ENCODE assay signal across 21 cellular contexts in the genomic region with DNA sequence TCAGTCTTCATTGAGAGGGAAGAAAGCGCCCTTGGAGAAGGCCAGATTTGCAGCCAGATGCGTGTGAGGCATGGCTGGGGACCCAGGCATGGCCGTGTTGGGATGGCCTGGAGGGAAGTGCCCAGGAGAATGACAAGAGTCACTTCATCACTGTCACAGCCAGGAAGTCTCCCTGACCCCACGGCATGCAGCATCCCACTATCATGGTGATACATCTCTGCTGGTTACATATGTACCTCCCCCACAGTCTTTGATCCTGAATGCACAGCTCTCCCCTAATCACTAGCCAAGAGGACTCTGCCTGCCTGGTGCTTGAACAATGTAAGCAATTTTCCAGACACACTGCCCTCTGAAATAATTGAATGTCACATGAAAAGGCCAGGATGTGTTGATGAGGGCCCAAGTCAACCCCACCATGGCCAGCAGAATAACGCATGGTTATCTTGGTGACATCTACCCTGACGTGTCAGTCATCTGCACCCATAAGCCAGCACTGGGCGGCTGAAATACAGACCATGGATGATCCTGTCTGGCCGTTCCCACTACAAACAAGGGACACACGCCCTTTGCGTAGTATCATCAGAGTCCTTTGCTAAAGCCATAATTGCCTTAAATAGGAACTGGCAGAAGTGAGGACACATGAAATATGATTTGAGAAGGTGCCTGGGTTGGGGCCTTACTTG.
"Had no signal": no experiment of that assay in that cellular context is flagged by ENCODE, and none has a peak within 500 bp of the region (broad histone marks: within the 10 kb centered on the region; RNA-seq: fewer than 3 reads in every experiment).

No MANE protein-coding gene starts in this region.

- ATAC-seq: Panc1, PC-3, SK-N-SH treated with all-trans-retinoic acid at 6 μM for 48 hours had no signal

- H3K27ac ChIP-seq: HL-60, RWPE1, SJCRH30 had no signal

- DNase-seq: KBM-7; NCI-H1092; NCI-H1436; NCI-H187; NCI-H2029; NCI-H2081 treated with DMSO at 0.1 percent for 48 hours; NCI-H2171; NCI-H226; NCI-H446; NCI-H510A; NCI-H524 treated with DMSO at 0.1 percent for 48 hours; NCI-H69; NCI-H774; NK-92 treated with Interleukin-12 subunit alpha and Interleukin-12 subunit beta, amount 100 ng/mL, for 24 hours; PC-3; SHP77 treated with DMSO at 0.1 percent for 48 hours; SJCRH30 had no signal

- H3K9me3 ChIP-seq: SJCRH30 had no signal

- H3K4me3 ChIP-seq: SJCRH30 had no signal

- H3K27me3 ChIP-seq: SJCRH30 had no signal

- H3K36me3 ChIP-seq: SJCRH30 had no signal

- H3K4me1 ChIP-seq: SJCRH30 had no signal
